ENCODE assay signal across 9 cellular contexts in genomic region chr3:49787182-49787464, GRCh38. TPM values are rescaled to one million over a fixed set of nuclear protein-coding genes. Genes with fewer than 3 reads are reported as not detected.
DNase-seq lines count a peak whose midpoint lies in the region; ATAC-seq, FAIRE-seq and TF ChIP-seq lines count a peak whose summit lies in the region.
"Had no signal": no experiment of that assay in that cellular context is flagged by ENCODE, and none has a peak within 500 bp of the region (broad histone marks: within the 10 kb centered on the region; RNA-seq: fewer than 3 reads in every experiment).

No MANE protein-coding gene starts in this region.

- peaks cover 36% of the 10 kb centered on the region for H3K79me2 ChIP-seq in endothelial cell of umbilical vein (ENCODE audit: control insufficient read depth, insufficient read depth, low read length)
- H3K79me2 ChIP-seq in osteoblast (ENCODE audit: insufficient read depth, low read length) = peaks cover 42% of the 10 kb centered on the region

- peak overlapping the region; percentile 92 for H3K27ac ChIP-seq in CD4-positive, CD25-positive, alpha-beta regulatory T cell (ENCODE audit: insufficient read depth, low read length, poor library complexity, severe bottlenecking)
- H3K27ac ChIP-seq in endothelial cell of umbilical vein (ENCODE audit: insufficient read depth, low read depth, low read length) (peak overlapping the region; percentile 38), osteoblast (ENCODE audit: low read depth, low read length) (peak overlapping the region; percentile 80)

- no peak overlapping the region for H3K4me2 ChIP-seq in endothelial cell of umbilical vein (ENCODE audit: insufficient read depth, low read length)
- H3K4me2 ChIP-seq in osteoblast (ENCODE audit: insufficient read depth, low read length) = peak overlapping the region; percentile 85

- H3K9ac ChIP-seq in NT2/D1 (ENCODE audit: insufficient read length, low read depth) (peak overlapping the region; percentile 86), endothelial cell of umbilical vein (replicated peaks; ENCODE audit: extremely low read depth, insufficient read depth, low read length) (no peak overlapping the region)

- no peaks in the 10 kb centered on the region for H3K9me1 ChIP-seq in endothelial cell of umbilical vein (replicated peaks; ENCODE audit: control insufficient read depth, extremely low read depth, insufficient read depth, low read length)

- dilution Hi-C loops in endothelial cell of umbilical vein (cut with MboI; ENCODE audit: extremely low pct_ligation_motif_present, low sequenced_read_pairs) = no loop called here

- POLR2A ChIA-PET in endothelial cell of umbilical vein (lab: Charles Lee) = no interaction called here

- peaks cover 31% of the 10 kb centered on the region for H3K4me1 ChIP-seq in CD4-positive, CD25-positive, alpha-beta regulatory T cell (ENCODE audit: control insufficient read depth, insufficient read depth, low read length, poor library complexity, severe bottlenecking)
- H3K4me1 ChIP-seq in NT2/D1 (ENCODE audit: insufficient read depth, insufficient read length) = peaks cover 9% of the 10 kb centered on the region
- peaks cover 11% of the 10 kb centered on the region for H3K4me1 ChIP-seq in endothelial cell of umbilical vein (ENCODE audit: control insufficient read depth, extremely low read depth, insufficient read depth, low read length)
- peaks cover 15% of the 10 kb centered on the region for H3K4me1 ChIP-seq in osteoblast (ENCODE audit: insufficient read depth, low read length)

- peaks cover 13% of the 10 kb centered on the region for H3K36me3 Mint-ChIP-seq in CD4-positive, CD25-positive, alpha-beta regulatory T cell

- H2AFZ ChIP-seq in endothelial cell of umbilical vein (ENCODE audit: low read depth, low read length) (peak overlapping the region; percentile 85), osteoblast (ENCODE audit: low read length) (peak overlapping the region; percentile 96)

- H3K4me3 ChIP-seq in CD4-positive, CD25-positive, alpha-beta regulatory T cell (ENCODE audit: low read depth, low read length) = peak overlapping the region; percentile 73
- H3K4me3 ChIP-seq in NT2/D1 (ENCODE audit: insufficient read length, low read depth) (peak overlapping the region; percentile 75), endothelial cell of umbilical vein (replicated peaks in 1 of 3; ENCODE audit: insufficient read depth in 1 of 3, low read depth in 1 of 3, low read length in 3 of 3) (no peak overlapping the region), osteoblast (ENCODE audit: insufficient read depth, low read length) (peak overlapping the region; percentile 87)

- CTCF ChIA-PET in endothelial cell of umbilical vein (lab: Charles Lee) = interaction anchor here (1.0 to 1.9 kb wide), 2 partner anchors 12 to 16 kb away, joined by 3 to 11 read pairs; partner anchors contain the start of genes CDHR4 and INKA1

- intact Hi-C loops in endothelial cell of umbilical vein (cut with micrococcal nuclease) = loop anchor here (5.0 kb wide), 1 partner anchor 235 kb away; the partner anchor contains the start of gene BSN

- no peak for FAIRE-seq in endothelial cell of umbilical vein (lab: Jason Lieb, UNC)

- no peak for TF ChIP-seq POLR2A in endothelial cell of umbilical vein (IDR thresholded peaks at IDR 0.05; ENCODE audit: low read depth, low read length)

- H4K20me1 ChIP-seq in endothelial cell of umbilical vein (replicated peaks; ENCODE audit: control insufficient read depth, extremely low read depth, insufficient read depth, low read length) (no peaks in the 10 kb centered on the region), osteoblast (ENCODE audit: insufficient read depth, low read length) (peaks cover 15% of the 10 kb centered on the region)

- no peak for DNase-seq in CD4-positive, CD25-positive, alpha-beta regulatory T cell
- DNase-seq in NT2/D1 (ENCODE audit: low read depth, low spot score) (no peak), endothelial cell of umbilical vein (ENCODE audit: low read depth, low spot score) (peak; percentile 47), osteoblast (ENCODE audit: insufficient read length, low spot score, missing footprints) (peak; percentile 47), NCI-H2171 (lab: John Stamatoyannopoulos, UW) (no peak), HK-2 (ENCODE audit: unreplicated experiment) (no peak), DMS79 treated with DMSO at 0.1 percent for 48 hours (lab: John Stamatoyannopoulos, UW) (no peak)

- no peak for ATAC-seq in CD4-positive, CD25-positive, alpha-beta regulatory T cell (ENCODE audit: low read depth in 2 of 2)
- no peak for ATAC-seq in GM21576 (IDR thresholded peaks at IDR 0.05; ENCODE audit: unreplicated experiment)

- peak overlapping the region; percentile 93 to 99 (median 96) for H3K4me3 Mint-ChIP-seq in CD4-positive, CD25-positive, alpha-beta regulatory T cell

- peaks cover 6% of the 10 kb centered on the region for H3K36me3 ChIP-seq in CD4-positive, CD25-positive, alpha-beta regulatory T cell (ENCODE audit: control insufficient read depth, insufficient read depth, low read length)
- H3K36me3 ChIP-seq in NT2/D1 (ENCODE audit: insufficient read depth, insufficient read length, low read length) = peaks cover 19% of the 10 kb centered on the region
- peaks cover 0 to 6% of the 10 kb centered on the region in 2 experiments for H3K36me3 ChIP-seq in endothelial cell of umbilical vein (ENCODE audit: control insufficient read depth in 2 of 2, extremely low read depth in 1 of 2, insufficient read depth in 2 of 2, low read length in 2 of 2)
- H3K36me3 ChIP-seq in osteoblast (ENCODE audit: insufficient read depth, low read length) = peaks cover 7% of the 10 kb centered on the region

- H3K27me3 ChIP-seq in CD4-positive, CD25-positive, alpha-beta regulatory T cell (ENCODE audit: control insufficient read depth, insufficient read depth, low read length) = no peaks in the 10 kb centered on the region
- H3K27me3 ChIP-seq in NT2/D1 (ENCODE audit: insufficient read depth, insufficient read length) (no peaks in the 10 kb centered on the region), endothelial cell of umbilical vein (ENCODE audit: control insufficient read depth in 2 of 2, insufficient read depth in 2 of 2, low read length in 2 of 2) (no peaks in the 10 kb centered on the region), osteoblast (ENCODE audit: insufficient read depth, low read length) (peaks cover 5% of the 10 kb centered on the region)

- H3K9me3 ChIP-seq in CD4-positive, CD25-positive, alpha-beta regulatory T cell (ENCODE audit: control insufficient read depth in 2 of 2, low read length in 2 of 2) = no peaks in the 10 kb centered on the region
- no peaks in the 10 kb centered on the region for H3K9me3 ChIP-seq in NT2/D1 (ENCODE audit: insufficient read depth, low read length)
- no peaks in the 10 kb centered on the region for H3K9me3 ChIP-seq in endothelial cell of umbilical vein (replicated peaks; ENCODE audit: control insufficient read depth, insufficient read depth, low read length)
- no peaks in the 10 kb centered on the region for H3K9me3 ChIP-seq in osteoblast (ENCODE audit: low read depth, low read length)

- no TSS peak for BruUV-seq in endothelial cell of umbilical vein (replicated peaks; lab: Mats Ljungman, UMichigan)

- H3K9me3 Mint-ChIP-seq in CD4-positive, CD25-positive, alpha-beta regulatory T cell = no peaks in the 10 kb centered on the region

- H3K27me3 Mint-ChIP-seq in CD4-positive, CD25-positive, alpha-beta regulatory T cell = peaks cover 29% of the 10 kb centered on the region

- peak overlapping the region in 2 of 3 donors; percentile 100 for H3K27ac Mint-ChIP-seq in CD4-positive, CD25-positive, alpha-beta regulatory T cell

- TF ChIP-seq CTCF in endothelial cell of umbilical vein (IDR thresholded peaks at IDR 0.05; ENCODE audit: extremely low read depth in 1 of 2, insufficient read depth in 1 of 2, low read depth in 1 of 2, low read length in 2 of 2) (no peak), osteoblast (IDR thresholded peaks at IDR 0.05; ENCODE audit: extremely low read depth, low read depth, low read length) (no peak)

- H3K4me1 Mint-ChIP-seq in CD4-positive, CD25-positive, alpha-beta regulatory T cell = peaks cover 9 to 46% (median 26%) of the 10 kb centered on the region in 4 donors

RNA-seq across cellular contexts. Expression of gene IP6K1, which starts 0.8 kb away (rescaled TPM):
- 61.5 TPM for total RNA-seq in CD4-positive, CD25-positive, alpha-beta regulatory T cell
- polyA plus RNA-seq in CD4-positive, CD25-positive, alpha-beta regulatory T cell = 10 to 100 TPM; 31.6 to 39.6 (median 32.2) TPM
- total RNA-seq in endothelial cell of umbilical vein = 54.6 and 60.8 TPM in 2 replicates
- polyA plus RNA-seq in endothelial cell of umbilical vein = 42.7 and 47.0 TPM in 2 replicates
- 41.6 and 43.3 TPM in 2 replicates for polyA plus RNA-seq in endothelial cell of umbilical vein (2011; cell fraction: cytosol; rRNA removed)
- polyA plus RNA-seq in endothelial cell of umbilical vein (2011; cell fraction: nucleus; rRNA removed) = 49.4 and 77.1 TPM in 2 replicates
- 30.7 and 33.3 TPM in 2 replicates for polyA plus RNA-seq in endothelial cell of umbilical vein (2012)
- 166 and 179 TPM in 2 replicates for polyA minus RNA-seq in endothelial cell of umbilical vein
- 40.6 TPM for polyA minus RNA-seq in endothelial cell of umbilical vein (2011; cell fraction: cytosol; rRNA and poly(A)+ RNA removed)
- 48.4 and 72.6 TPM in 2 replicates for polyA minus RNA-seq in endothelial cell of umbilical vein (2011; cell fraction: nucleus; rRNA and poly(A)+ RNA removed)
- total RNA-seq in osteoblast = 46.9 and 48.5 TPM in 2 replicates

RNA-seq across cellular contexts. Expression of gene CDHR4, which starts 12.6 kb away (rescaled TPM):
- total RNA-seq in CD4-positive, CD25-positive, alpha-beta regulatory T cell = 0.32 TPM
- polyA plus RNA-seq in CD4-positive, CD25-positive, alpha-beta regulatory T cell = not detected
- total RNA-seq in endothelial cell of umbilical vein = not detected in 2 replicates
- polyA plus RNA-seq in endothelial cell of umbilical vein = 0.19 TPM in 1 of 2 replicates, not detected in the other
- not detected in 2 replicates for polyA plus RNA-seq in endothelial cell of umbilical vein (2011; cell fraction: cytosol; rRNA removed)
- 0.12 and 0.43 TPM in 2 replicates for polyA plus RNA-seq in endothelial cell of umbilical vein (2011; cell fraction: nucleus; rRNA removed)
- not detected in 2 replicates for polyA plus RNA-seq in endothelial cell of umbilical vein (2012)
- not detected in 2 replicates for polyA minus RNA-seq in endothelial cell of umbilical vein
- polyA minus RNA-seq in endothelial cell of umbilical vein (2011; cell fraction: cytosol; rRNA and poly(A)+ RNA removed) = 0.82 TPM
- not detected in 2 replicates for polyA minus RNA-seq in endothelial cell of umbilical vein (2011; cell fraction: nucleus; rRNA and poly(A)+ RNA removed)
- total RNA-seq in osteoblast = under 0.01 TPM in 1 of 2 replicates, not detected in the other
- total RNA-seq: dermis microvascular lymphatic vessel endothelial cell had no signal

RNA-seq across cellular contexts. Expression of gene INKA1, which starts 15.9 kb away (rescaled TPM):
- total RNA-seq in CD4-positive, CD25-positive, alpha-beta regulatory T cell = 1.2 TPM
- polyA plus RNA-seq in CD4-positive, CD25-positive, alpha-beta regulatory T cell = 1 to 10 TPM in 1 of 4 donors, under 1 TPM in 3; 0.62 to 1.0 (median 0.82) TPM
- total RNA-seq in endothelial cell of umbilical vein = 24.0 and 26.5 TPM in 2 replicates
- 37.8 and 57.7 TPM in 2 replicates for polyA plus RNA-seq in endothelial cell of umbilical vein
- 24.6 and 29.2 TPM in 2 replicates for polyA plus RNA-seq in endothelial cell of umbilical vein (2011; cell fraction: cytosol; rRNA removed)
- 7.7 and 10.1 TPM in 2 replicates for polyA plus RNA-seq in endothelial cell of umbilical vein (2011; cell fraction: nucleus; rRNA removed)
- polyA plus RNA-seq in endothelial cell of umbilical vein (2012) = 6.0 and 7.1 TPM in 2 replicates
- 15.3 and 15.6 TPM in 2 replicates for polyA minus RNA-seq in endothelial cell of umbilical vein
- polyA minus RNA-seq in endothelial cell of umbilical vein (2011; cell fraction: cytosol; rRNA and poly(A)+ RNA removed) = 1.3 TPM
- 6.8 and 10.0 TPM in 2 replicates for polyA minus RNA-seq in endothelial cell of umbilical vein (2011; cell fraction: nucleus; rRNA and poly(A)+ RNA removed)
- 5.8 and 6.5 TPM in 2 replicates for total RNA-seq in osteoblast

RNA-seq across cellular contexts. Expression of gene UBA7, which starts 26.6 kb away (rescaled TPM):
- 201 TPM for total RNA-seq in CD4-positive, CD25-positive, alpha-beta regulatory T cell
- polyA plus RNA-seq in CD4-positive, CD25-positive, alpha-beta regulatory T cell = 10 to 100 TPM; 30.6 to 41.8 (median 37.4) TPM
- total RNA-seq in endothelial cell of umbilical vein (41.9 and 57.4 TPM in 2 replicates), osteoblast (76.7 and 81.3 TPM in 2 replicates)
- polyA plus RNA-seq in endothelial cell of umbilical vein = 80.7 and 98.7 TPM in 2 replicates
- 17.5 and 25.1 TPM in 2 replicates for polyA plus RNA-seq in endothelial cell of umbilical vein (2011; cell fraction: cytosol; rRNA removed)
- polyA plus RNA-seq in endothelial cell of umbilical vein (2011; cell fraction: nucleus; rRNA removed) = 482 and 714 TPM in 2 replicates
- polyA plus RNA-seq in endothelial cell of umbilical vein (2012) = 15.8 and 28.3 TPM in 2 replicates
- polyA minus RNA-seq in endothelial cell of umbilical vein = 73.0 and 81.6 TPM in 2 replicates
- polyA minus RNA-seq in endothelial cell of umbilical vein (2011; cell fraction: cytosol; rRNA and poly(A)+ RNA removed) = 2.0 TPM
- polyA minus RNA-seq in endothelial cell of umbilical vein (2011; cell fraction: nucleus; rRNA and poly(A)+ RNA removed) = 72.5 and 96.4 TPM in 2 replicates

Comparison
In these comparisons a context has a peak if more than half of its experiments do, and no peak if none do; other contexts are left out.
1. DNase-seq: peak in endothelial cell of umbilical vein (single experiment) and osteoblast (single experiment); none in CD4-positive, CD25-positive, alpha-beta regulatory T cell (0 of 3), NT2/D1 (single experiment), NCI-H2171 (single experiment), HK-2 (single experiment) and DMS79 treated with DMSO at 0.1 percent for 48 hours (single experiment).
2. H3K27ac ChIP-seq: peak in every context shown above with its lines; median percentile 92 in CD4-positive, CD25-positive, alpha-beta regulatory T cell; 80 in osteoblast; 38 in endothelial cell of umbilical vein.
3. H3K4me3 ChIP-seq: peak in CD4-positive, CD25-positive, alpha-beta regulatory T cell (single experiment), NT2/D1 (single experiment) and osteoblast (single experiment); none in endothelial cell of umbilical vein (0 of 3).